ENCODE assay signal across 8 cellular contexts in genomic region chr12:46664771-46665287, GRCh38.
DNase-seq lines count a peak whose midpoint lies in the region; ATAC-seq lines count a peak whose summit lies in the region.

No MANE protein-coding gene starts in this region.

- ATAC-seq in GM18519 (IDR thresholded peaks at IDR 0.05; ENCODE audit: low FRiP score, unreplicated experiment) (peak; percentile 41), HG03558 (IDR thresholded peaks at IDR 0.05; ENCODE audit: extremely low read depth, unreplicated experiment) (peak; percentile 65)

- H3K4me1 ChIP-seq in ACC112 (ENCODE audit: control insufficient read depth, insufficient read depth, low read length, unreplicated experiment), result peaks cover 62% of the 10 kb centered on the region

- H3K36me3 Mint-ChIP-seq in T-helper 1 cell treated with Interleukin-12 subunit alpha and Interleukin-12 subunit beta and Interleukin-4 antibody, amounts not matched to agents 30 μg/mL and 1 μg/mL, for 36 hours (ENCODE audit: low read depth), result no peaks in the 10 kb centered on the region
- H3K36me3 Mint-ChIP-seq in immature natural killer cell, result peaks cover 5 to 8% (median 7%) of the 10 kb centered on the region in 3 donors

- peak overlapping the region; percentile 77 for H3K27ac ChIP-seq in ACC112 (ENCODE audit: low read depth, low read length)

- H3K4me1 Mint-ChIP-seq in T-helper 1 cell treated with Interleukin-12 subunit alpha and Interleukin-12 subunit beta and Interleukin-4 antibody, amounts not matched to agents 30 μg/mL and 1 μg/mL, for 36 hours (ENCODE audit: low read depth), result peaks cover 31% of the 10 kb centered on the region
- H3K4me1 Mint-ChIP-seq in immature natural killer cell, result peaks cover 34 to 43% of the 10 kb centered on the region in 2 donors

- no peaks in the 10 kb centered on the region for H3K27me3 Mint-ChIP-seq in T-helper 1 cell treated with Interleukin-12 subunit alpha and Interleukin-12 subunit beta and Interleukin-4 antibody, amounts not matched to agents 30 μg/mL and 1 μg/mL, for 36 hours (ENCODE audit: low read depth)
- no peaks in the 10 kb centered on the region for H3K27me3 Mint-ChIP-seq in immature natural killer cell (ENCODE audit: low read depth in 3 of 3)

- peak overlapping the region; percentile 50 for H3K4me3 ChIP-seq in ACC112 (ENCODE audit: low read depth, low read length)

- peak overlapping the region; percentile 27 for H3K4me3 Mint-ChIP-seq in T-helper 1 cell treated with Interleukin-12 subunit alpha and Interleukin-12 subunit beta and Interleukin-4 antibody, amounts not matched to agents 30 μg/mL and 1 μg/mL, for 36 hours
- H3K4me3 Mint-ChIP-seq in immature natural killer cell, result peak overlapping the region; percentile 43 to 74 (median 66)

- H2AFZ ChIP-seq in ACC112 (ENCODE audit: low read length, unreplicated experiment), result no peak overlapping the region

- no peaks in the 10 kb centered on the region for H3K79me2 ChIP-seq in ACC112 (ENCODE audit: control insufficient read depth, insufficient read depth, low read length, unreplicated experiment)

- H3K36me3 ChIP-seq in ACC112 (ENCODE audit: insufficient read depth, low read length), result no peaks in the 10 kb centered on the region

- H3K27ac Mint-ChIP-seq in T-helper 1 cell treated with Interleukin-12 subunit alpha and Interleukin-12 subunit beta and Interleukin-4 antibody, amounts not matched to agents 30 μg/mL and 1 μg/mL, for 36 hours, result no peak overlapping the region
- H3K27ac Mint-ChIP-seq in immature natural killer cell, result peak overlapping the region; percentile 69 to 91 (median 88)

- no peaks in the 10 kb centered on the region for H3K27me3 ChIP-seq in ACC112 (ENCODE audit: insufficient read depth, low read length)

- H3K9me3 Mint-ChIP-seq in T-helper 1 cell treated with Interleukin-12 subunit alpha and Interleukin-12 subunit beta and Interleukin-4 antibody, amounts not matched to agents 30 μg/mL and 1 μg/mL, for 36 hours, result peaks cover 3% of the 10 kb centered on the region
- peaks cover 0 to 2% (median 0%) of the 10 kb centered on the region in 6 donors for H3K9me3 Mint-ChIP-seq in immature natural killer cell

- peak; percentile 46 to 53 (median 49) for DNase-seq in immature natural killer cell
- no peak for DNase-seq in UCSD-AML1 (lab: John Stamatoyannopoulos, UW; ENCODE audit: unreplicated experiment)
- DNase-seq in NCI-H446 treated with DMSO at 0.1 percent for 48 hours (lab: John Stamatoyannopoulos, UW), result no peak
- DNase-seq in effector CD4-positive, alpha-beta T cell, result no peak

Comparison
In these comparisons a context has a peak if more than half of its experiments do, and no peak if none do; other contexts are left out.
1. DNase-seq: peak in immature natural killer cell (3 of 3); none in UCSD-AML1 (single experiment), NCI-H446 treated with DMSO at 0.1 percent for 48 hours (single experiment) and effector CD4-positive, alpha-beta T cell (single experiment).